In genomic region chr14:65411656-65412188, GRCh38 we compare ENCODE assay signal across 1 cellular context.
A peak's percentile ranks its signal among the peaks of the same experiment; 100 is the strongest.
TF ChIP-seq lines count a peak whose summit lies in the region.

No MANE protein-coding gene starts in this region.

TF ChIP-seq in HepG2, 621 proteins besides CTCF, POLR2A, EP300 and RAD21 (continued from another document and continues in another):
- TF ChIP-seq ZNF704 (CRISPR knock-in tag; IDR thresholded peaks at IDR 0.05; ENCODE audit: borderline replicate concordance) (peak; percentile 86; the same call in 1 of the 2 replicates), GATAD1 (CRISPR knock-in tag; IDR thresholded peaks at IDR 0.05) (0 out of 2 replicates have a peak, but pooled peaks have one; percentile 20), ELF1 (CRISPR knock-in tag; IDR thresholded peaks at IDR 0.05) (peak; percentile 39; the same call in 1 of the 2 replicates), HNRNPUL1 (IDR thresholded peaks at IDR 0.05; ENCODE audit: low read depth, low read length) (no peak), ZNF709 (CRISPR knock-in tag; IDR thresholded peaks at IDR 0.05) (no peak; the same call in 1 of the 2 replicates), CC2D1A (CRISPR knock-in tag; IDR thresholded peaks at IDR 0.05) (no peak), PRDM10 (CRISPR knock-in tag; IDR thresholded peaks at IDR 0.05; ENCODE audit: low read depth) (no peak), HNF4G (IDR thresholded peaks at IDR 0.05; ENCODE audit: borderline replicate concordance, low read depth, low read length) (no peak), HNF4G (CRISPR knock-in tag; IDR thresholded peaks at IDR 0.05; ENCODE audit: borderline replicate concordance, low read depth) (no peak), PBX3 (CRISPR knock-in tag; IDR thresholded peaks at IDR 0.05; ENCODE audit: borderline replicate concordance) (0 out of 2 replicates have a peak, but pooled peaks have one; percentile 63), ZNF33B (CRISPR knock-in tag; IDR thresholded peaks at IDR 0.05) (0 out of 2 replicates have a peak, but pooled peaks have one; percentile 63), ZNF570 (CRISPR knock-in tag; IDR thresholded peaks at IDR 0.05; ENCODE audit: borderline replicate concordance) (no peak), ZNF878 (CRISPR knock-in tag; IDR thresholded peaks at IDR 0.05) (no peak), MZF1 (CRISPR knock-in tag; IDR thresholded peaks at IDR 0.05; ENCODE audit: borderline replicate concordance) (no peak), SMAD1 (CRISPR knock-in tag; IDR thresholded peaks at IDR 0.05; ENCODE audit: borderline replicate concordance, low read depth) (no peak), THAP7 (CRISPR knock-in tag; IDR thresholded peaks at IDR 0.05) (no peak), ARNT2 (CRISPR knock-in tag; IDR thresholded peaks at IDR 0.05; ENCODE audit: low read depth) (no peak), ZNF83 (CRISPR knock-in tag; IDR thresholded peaks at IDR 0.05; ENCODE audit: borderline replicate concordance) (no peak), ZNF850 (CRISPR knock-in tag; conservative IDR thresholded peaks at IDR 0.05) (no peak), ZNF784 (CRISPR knock-in tag; IDR thresholded peaks at IDR 0.05; ENCODE audit: borderline replicate concordance) (no peak), NFKB2 (CRISPR knock-in tag; IDR thresholded peaks at IDR 0.05; ENCODE audit: borderline replicate concordance) (no peak), THRA (CRISPR knock-in tag; IDR thresholded peaks at IDR 0.05; ENCODE audit: borderline replicate concordance) (0 out of 2 replicates have a peak, but pooled peaks have one; percentile 22), MTA1 (CRISPR knock-in tag; IDR thresholded peaks at IDR 0.05; ENCODE audit: borderline replicate concordance) (no peak), ZNF235 (CRISPR knock-in tag; IDR thresholded peaks at IDR 0.05; ENCODE audit: borderline replicate concordance) (0 out of 2 replicates have a peak, but pooled peaks have one; percentile 21), ATF7-NPFF (CRISPR knock-in tag; IDR thresholded peaks at IDR 0.05; ENCODE audit: low read depth) (no peak), ZGPAT (CRISPR knock-in tag; IDR thresholded peaks at IDR 0.05) (peak; percentile 26; the same call in 1 of the 2 replicates), ZFP36L2 (CRISPR knock-in tag; IDR thresholded peaks at IDR 0.05) (no peak), ZNF251 (CRISPR knock-in tag; IDR thresholded peaks at IDR 0.05) (no peak), PRMT3 (CRISPR knock-in tag; IDR thresholded peaks at IDR 0.05; ENCODE audit: borderline replicate concordance, low read depth) (no peak), IRX3 (CRISPR knock-in tag; IDR thresholded peaks at IDR 0.05; ENCODE audit: borderline replicate concordance, low read depth) (no peak), FOXP1 (IDR thresholded peaks at IDR 0.05) (no peak), FOXP1 (CRISPR knock-in tag; IDR thresholded peaks at IDR 0.05) (no peak), ZNF274 (CRISPR knock-in tag; IDR thresholded peaks at IDR 0.05) (no peak), TFDP1 (CRISPR knock-in tag; IDR thresholded peaks at IDR 0.05; ENCODE audit: borderline replicate concordance) (peak; percentile 71), U2AF2 (IDR thresholded peaks at IDR 0.05; ENCODE audit: low read depth, low read length) (no peak), SMARCE1 (IDR thresholded peaks at IDR 0.05; ENCODE audit: borderline replicate concordance) (no peak), HBP1 (CRISPR knock-in tag; IDR thresholded peaks at IDR 0.05; ENCODE audit: low read depth) (no peak), ZFX (CRISPR knock-in tag; IDR thresholded peaks at IDR 0.05; ENCODE audit: low read depth) (peak; percentile 59; the same call in 1 of the 2 replicates), ZMYM4 (CRISPR knock-in tag; IDR thresholded peaks at IDR 0.05) (no peak), PLSCR1 (CRISPR knock-in tag; IDR thresholded peaks at IDR 0.05; ENCODE audit: borderline replicate concordance) (no peak), CEBPB (IDR thresholded peaks at IDR 0.05; ENCODE audit: borderline replicate concordance, low read depth, low read length) (no peak), ZBTB44 (CRISPR knock-in tag; IDR thresholded peaks at IDR 0.05) (no peak), ZNF234 (CRISPR knock-in tag; conservative IDR thresholded peaks at IDR 0.05) (no peak), ZNF724P (CRISPR knock-in tag; IDR thresholded peaks at IDR 0.05; ENCODE audit: borderline replicate concordance) (no peak), STAT5B (CRISPR knock-in tag; IDR thresholded peaks at IDR 0.05) (no peak), CREBL2 (CRISPR knock-in tag; IDR thresholded peaks at IDR 0.05; ENCODE audit: borderline replicate concordance) (no peak), ZNF749 (CRISPR knock-in tag; IDR thresholded peaks at IDR 0.05; ENCODE audit: borderline replicate concordance) (no peak)
